Comparison of ENCODE assay signal across 8 cellular contexts in genomic region chr6:26240981-26241770, GRCh38.
DNase-seq lines count a peak whose midpoint lies in the region; ATAC-seq and TF ChIP-seq lines count a peak whose summit lies in the region.

No MANE protein-coding gene starts in this region.

- TF ChIP-seq CTCF in neural cell (IDR thresholded peaks at IDR 0.05; ENCODE audit: poor library complexity, severe bottlenecking): no peak

- TF ChIP-seq RAD21 in neural cell (conservative IDR thresholded peaks at IDR 0.05): no peak

- no peaks in the 10 kb centered on the region for H3K79me2 ChIP-seq in neural cell (replicated peaks; ENCODE audit: insufficient read depth, low read length)

- peak overlapping the region; percentile 54 for H3K4me3 ChIP-seq in neural cell (ENCODE audit: low read length)

- ATAC-seq in GM21529 (IDR thresholded peaks at IDR 0.05; ENCODE audit: unreplicated experiment): peak; percentile 13
- ATAC-seq in GM18870 (IDR thresholded peaks at IDR 0.05; ENCODE audit: unreplicated experiment): no peak
- no peak for ATAC-seq in HG02981 (IDR thresholded peaks at IDR 0.05; ENCODE audit: unreplicated experiment)

- no peaks in the 10 kb centered on the region for H3K36me3 ChIP-seq in neural cell (ENCODE audit: insufficient read depth, low read length)

- H3K9me2 ChIP-seq in neural cell (ENCODE audit: insufficient read depth, low read length): no peaks in the 10 kb centered on the region

- peaks cover 11% of the 10 kb centered on the region for H3K27me3 ChIP-seq in neural cell (ENCODE audit: insufficient read depth, low read depth, low read length)

- no peaks in the 10 kb centered on the region for H4K20me1 ChIP-seq in neural cell (ENCODE audit: insufficient read depth)

- H2AFZ ChIP-seq in neural cell (ENCODE audit: low read depth, low read length): no peak overlapping the region

- H3F3A ChIP-seq in neural cell (ENCODE audit: insufficient read depth, low read length, poor library complexity, severe bottlenecking): no peaks in the 10 kb centered on the region

- peaks cover 9% of the 10 kb centered on the region for H3K9me3 ChIP-seq in neural cell (ENCODE audit: low read length)

- TF ChIP-seq EP300 in neural cell (conservative IDR thresholded peaks at IDR 0.05; ENCODE audit: poor library complexity, severe bottlenecking): no peak

- no peak overlapping the region for H3K27ac ChIP-seq in neural cell (ENCODE audit: low read length)

- DNase-seq in activated CD4-positive, CD25-positive, alpha-beta regulatory T cell treated with anti-CD3 and anti-CD28 coated beads, Interleukin-2, amount 50 U/mL, for 72 hours: peak; percentile 64
- peak; percentile 7 for DNase-seq in effector CD8-positive, alpha-beta T cell (lab: John Stamatoyannopoulos, UW)
- DNase-seq in NCI-H2171 (lab: John Stamatoyannopoulos, UW) (no peak), NCI-H2107 (lab: John Stamatoyannopoulos, UW) (no peak)

- H3K4me2 ChIP-seq in neural cell (ENCODE audit: low read length): no peak overlapping the region

- H3K9ac ChIP-seq in neural cell (ENCODE audit: low read length): no peak overlapping the region

TF ChIP-seq in neural cell, 6 proteins besides CTCF, POLR2A, EP300 and RAD21:
- no peak for TF ChIP-seq POLR2AphosphoS5 (IDR thresholded peaks at IDR 0.05)
- TF ChIP-seq EZH2 (IDR thresholded peaks at IDR 0.05; ENCODE audit: borderline replicate concordance, insufficient read depth, low read length, poor library complexity, severe bottlenecking): no peak
- no peak for TF ChIP-seq TAF1 (IDR thresholded peaks at IDR 0.05; ENCODE audit: low read depth)
- no peak for TF ChIP-seq REST (IDR thresholded peaks at IDR 0.05; ENCODE audit: borderline replicate concordance)
- no peak for TF ChIP-seq SMC3 (conservative IDR thresholded peaks at IDR 0.05; ENCODE audit: poor library complexity)
- TF ChIP-seq MXI1 (conservative IDR thresholded peaks at IDR 0.05; ENCODE audit: poor library complexity, severe bottlenecking): no peak

Comparison
In these comparisons a context has a peak if more than half of its experiments do, and no peak if none do; other contexts are left out.
1. DNase-seq: peak in activated CD4-positive, CD25-positive, alpha-beta regulatory T cell treated with anti-CD3 and anti-CD28 coated beads, Interleukin-2, amount 50 U/mL, for 72 hours (single experiment) and effector CD8-positive, alpha-beta T cell (single experiment); none in NCI-H2171 (single experiment) and NCI-H2107 (single experiment).